In the genomic region with DNA sequence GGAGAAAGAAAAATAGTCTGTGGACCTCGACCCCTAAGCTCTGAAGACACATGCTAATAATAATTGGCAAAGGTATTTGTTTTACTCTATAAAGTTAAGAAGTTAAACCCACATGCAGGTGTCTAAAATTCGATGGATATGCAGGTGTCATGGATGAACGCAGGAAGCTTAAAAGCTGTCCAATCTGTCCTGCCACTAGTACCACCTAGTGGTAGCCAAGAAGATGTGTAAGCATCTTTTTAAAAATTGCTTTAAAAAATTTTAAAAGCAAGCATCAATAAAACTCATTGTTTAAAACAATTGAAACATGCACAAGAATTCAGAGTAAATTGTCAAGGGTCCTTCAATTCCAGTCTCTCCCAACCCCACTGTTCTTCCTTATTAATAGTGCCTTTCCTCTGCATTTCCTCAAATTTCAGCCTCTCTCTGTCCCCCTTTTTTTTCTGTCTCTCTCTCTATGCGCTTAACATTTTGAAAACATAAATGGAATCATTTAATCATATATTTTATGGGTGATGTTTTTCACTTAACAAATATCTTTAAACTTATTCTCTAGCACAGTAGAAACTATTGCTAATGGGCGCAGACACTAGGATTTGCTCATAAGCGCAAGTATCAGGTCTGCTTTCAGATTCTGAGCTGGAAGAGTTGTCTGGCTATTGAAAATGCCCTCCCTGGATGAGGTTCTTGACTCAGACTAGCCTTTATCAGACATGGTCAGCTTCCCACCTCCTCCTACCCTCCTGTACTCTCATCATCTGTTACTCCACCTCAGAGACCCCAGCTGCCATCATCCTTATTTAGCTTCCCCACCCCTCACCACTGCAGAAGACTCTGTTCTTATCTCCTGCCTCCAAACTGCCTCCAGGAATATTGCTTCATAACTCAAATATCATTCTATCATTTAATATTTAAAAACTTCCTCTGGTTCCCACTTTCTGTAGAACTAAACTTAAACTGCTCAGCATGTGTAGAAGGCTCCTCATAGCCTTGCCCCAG, we compare ENCODE assay signal across 8 cellular contexts. TPM values are rescaled to one million over a fixed set of nuclear protein-coding genes. Genes with fewer than 3 reads are reported as not detected.
DNase-seq lines count a peak whose midpoint lies in the region; FAIRE-seq lines count a peak whose summit lies in the region.

No MANE protein-coding gene starts in this region.

- H3K4me3 ChIP-seq in small intestine (ENCODE audit: low read depth in 1 of 2, low read length in 2 of 2) = no peak overlapping the region

- 45 to 50% (median 50%) methylated on average over 6 of the region's 6 CpGs for WGBS in small intestine, 3 donors

- FAIRE-seq in A204.1 (lab: Jason Lieb, UNC) (peak; percentile 77), small intestine (lab: Jason Lieb, UNC) (no peak)

- H3K9me3 Mint-ChIP-seq in activated T-helper 1 cell treated with anti-CD3 and anti-CD28 coated beads, Interleukin-12 subunit alpha, Interleukin-12 subunit beta, Interleukin-2, Interleukin-4 antibody, amounts not matched to agents 30 ng/mL and 10 ng/mL and 1 ng/mL, durations not matched to agents 14 hours and 24 hours and 36 hours = no peaks in the 10 kb centered on the region

- H3K4me1 Mint-ChIP-seq in activated T-helper 1 cell treated with anti-CD3 and anti-CD28 coated beads, Interleukin-12 subunit alpha, Interleukin-12 subunit beta, Interleukin-2, Interleukin-4 antibody, amounts not matched to agents 30 ng/mL and 10 ng/mL and 1 ng/mL, durations not matched to agents 14 hours and 24 hours and 36 hours (ENCODE audit: low read depth) = no peaks in the 10 kb centered on the region

- no peaks in the 10 kb centered on the region for H3K36me3 Mint-ChIP-seq in activated T-helper 1 cell treated with anti-CD3 and anti-CD28 coated beads, Interleukin-12 subunit alpha, Interleukin-12 subunit beta, Interleukin-2, Interleukin-4 antibody, amounts not matched to agents 30 ng/mL and 10 ng/mL and 1 ng/mL, durations not matched to agents 14 hours and 24 hours and 36 hours (ENCODE audit: low read depth)

- intact Hi-C loops in activated T-helper 1 cell treated with anti-CD3 and anti-CD28 coated beads, Interleukin-12 subunit alpha, Interleukin-12 subunit beta, Interleukin-2, Interleukin-4 antibody, amounts not matched to agents 30 ng/mL and 10 ng/mL and 1 ng/mL, durations not matched to agents 14 hours and 24 hours and 36 hours (cut with micrococcal nuclease) = loop anchor here (1.0 kb wide), 4 partner anchors 32 to 161 kb away; no protein-coding TSS in a partner anchor

- no peak overlapping the region for H3K4me3 Mint-ChIP-seq in activated T-helper 1 cell treated with anti-CD3 and anti-CD28 coated beads, Interleukin-12 subunit alpha, Interleukin-12 subunit beta, Interleukin-2, Interleukin-4 antibody, amounts not matched to agents 30 ng/mL and 10 ng/mL and 1 ng/mL, durations not matched to agents 14 hours and 24 hours and 36 hours

- no peaks in the 10 kb centered on the region for H3K9me3 ChIP-seq in small intestine (ENCODE audit: control insufficient read depth, low read depth)

- no peak overlapping the region for H3K27ac ChIP-seq in small intestine (ENCODE audit: low read depth in 1 of 2, low read length in 1 of 2)

- H3K27me3 Mint-ChIP-seq in activated T-helper 1 cell treated with anti-CD3 and anti-CD28 coated beads, Interleukin-12 subunit alpha, Interleukin-12 subunit beta, Interleukin-2, Interleukin-4 antibody, amounts not matched to agents 30 ng/mL and 10 ng/mL and 1 ng/mL, durations not matched to agents 14 hours and 24 hours and 36 hours (ENCODE audit: insufficient read depth) = peaks cover 47% of the 10 kb centered on the region

- no peaks in the 10 kb centered on the region for H3K27me3 ChIP-seq in small intestine (ENCODE audit: control insufficient read depth in 2 of 2, insufficient read depth in 2 of 2, low read length in 2 of 2)

- DNase-seq in DMS114 treated with DMSO at 0.1 percent for 48 hours (lab: John Stamatoyannopoulos, UW; ENCODE audit: unreplicated experiment) = peak; percentile 26
- DNase-seq in Kasumi-1 (lab: John Stamatoyannopoulos, UW) = peak; percentile 25 to 33
- DNase-seq in T-helper 22 cell (ENCODE audit: low read depth) = peak; percentile 2
- peak; percentile 14 for DNase-seq in fibroblast of the conjunctiva (ENCODE audit: low read depth)
- peak; percentile 42 for DNase-seq in small intestine
- no peak for DNase-seq in NK-92 (lab: John Stamatoyannopoulos, UW; ENCODE audit: unreplicated experiment)
- DNase-seq in activated T-helper 1 cell treated with anti-CD3 and anti-CD28 coated beads, Interleukin-12 subunit alpha, Interleukin-12 subunit beta, Interleukin-2, Interleukin-4 antibody, amounts not matched to agents 30 ng/mL and 10 ng/mL and 1 ng/mL, durations not matched to agents 14 hours and 24 hours and 36 hours (ENCODE audit: low spot score) = no peak

- no peaks in the 10 kb centered on the region for H3K4me1 ChIP-seq in small intestine (ENCODE audit: control insufficient read depth in 2 of 2, insufficient read depth in 1 of 2, low read depth in 1 of 2, low read length in 1 of 2)

- H3K27ac Mint-ChIP-seq in activated T-helper 1 cell treated with anti-CD3 and anti-CD28 coated beads, Interleukin-12 subunit alpha, Interleukin-12 subunit beta, Interleukin-2, Interleukin-4 antibody, amounts not matched to agents 30 ng/mL and 10 ng/mL and 1 ng/mL, durations not matched to agents 14 hours and 24 hours and 36 hours = no peak overlapping the region

- H3K36me3 ChIP-seq in small intestine (ENCODE audit: control insufficient read depth in 2 of 2, insufficient read depth in 2 of 2, low read length in 2 of 2) = no peaks in the 10 kb centered on the region

RNA-seq across cellular contexts. Expression of gene PPP3R1, which starts 30.8 kb away (rescaled TPM):
- polyA plus RNA-seq in small intestine = 10 to 100 TPM; 18.1 to 25.9 (median 19.0) TPM
- 84.2 and 85.9 TPM in 2 replicates for total RNA-seq in activated T-helper 1 cell treated with anti-CD3 and anti-CD28 coated beads, Interleukin-12 subunit alpha, Interleukin-12 subunit beta, Interleukin-2, Interleukin-4 antibody, amounts not matched to agents 30 ng/mL and 10 ng/mL and 1 ng/mL, durations not matched to agents 14 hours and 24 hours and 36 hours

RNA-seq across cellular contexts. Expression of gene CNRIP1, which starts 36.6 kb away (rescaled TPM):
- 10 to 100 TPM in 1 of 3 donors, 1 to 10 TPM in 1, not detected in 1; 9.2 to 15.5 TPM for polyA plus RNA-seq in small intestine
- total RNA-seq in activated T-helper 1 cell treated with anti-CD3 and anti-CD28 coated beads, Interleukin-12 subunit alpha, Interleukin-12 subunit beta, Interleukin-2, Interleukin-4 antibody, amounts not matched to agents 30 ng/mL and 10 ng/mL and 1 ng/mL, durations not matched to agents 14 hours and 24 hours and 36 hours = not detected in 2 replicates

Comparison
In these comparisons a context has a peak if more than half of its experiments do, and no peak if none do; other contexts are left out.
1. DNase-seq: peak in DMS114 treated with DMSO at 0.1 percent for 48 hours (single experiment), Kasumi-1 (2 of 2), T-helper 22 cell (single experiment), fibroblast of the conjunctiva (single experiment) and small intestine (single experiment); none in NK-92 (single experiment) and activated T-helper 1 cell treated with anti-CD3 and anti-CD28 coated beads, Interleukin-12 subunit alpha, Interleukin-12 subunit beta, Interleukin-2, Interleukin-4 antibody, amounts not matched to agents 30 ng/mL and 10 ng/mL and 1 ng/mL, durations not matched to agents 14 hours and 24 hours and 36 hours (single experiment).